1 cellular context compared by ENCODE assay signal in genomic region chr5:142095035-142095434, GRCh38.
TF ChIP-seq lines count a peak whose summit lies in the region.

No MANE protein-coding gene starts in this region.

TF ChIP-seq in GM23338, 12 proteins besides CTCF, POLR2A, EP300 and RAD21 (continued from another document):
- TF ChIP-seq, protein P1, sequence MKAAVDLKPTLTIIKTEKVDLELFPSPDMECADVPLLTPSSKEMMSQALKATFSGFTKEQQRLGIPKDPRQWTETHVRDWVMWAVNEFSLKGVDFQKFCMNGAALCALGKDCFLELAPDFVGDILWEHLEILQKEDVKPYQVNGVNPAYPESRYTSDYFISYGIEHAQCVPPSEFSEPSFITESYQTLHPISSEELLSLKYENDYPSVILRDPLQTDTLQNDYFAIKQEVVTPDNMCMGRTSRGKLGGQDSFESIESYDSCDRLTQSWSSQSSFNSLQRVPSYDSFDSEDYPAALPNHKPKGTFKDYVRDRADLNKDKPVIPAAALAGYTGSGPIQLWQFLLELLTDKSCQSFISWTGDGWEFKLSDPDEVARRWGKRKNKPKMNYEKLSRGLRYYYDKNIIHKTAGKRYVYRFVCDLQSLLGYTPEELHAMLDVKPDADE (IDR thresholded peaks at IDR 0.05) = no peak
- TF ChIP-seq EZH2 (IDR thresholded peaks at IDR 0.05; ENCODE audit: low read depth, unreplicated experiment) = no peak
- TF ChIP-seq POLR2AphosphoS5 (IDR thresholded peaks at IDR 0.05; ENCODE audit: low read depth) = no peak
- no peak for TF ChIP-seq CREB1 (CRISPR knock-in tag; IDR thresholded peaks at IDR 0.05; ENCODE audit: low read depth)
- TF ChIP-seq REST (IDR thresholded peaks at IDR 0.05; ENCODE audit: unreplicated experiment) = no peak
